In the genomic region with DNA sequence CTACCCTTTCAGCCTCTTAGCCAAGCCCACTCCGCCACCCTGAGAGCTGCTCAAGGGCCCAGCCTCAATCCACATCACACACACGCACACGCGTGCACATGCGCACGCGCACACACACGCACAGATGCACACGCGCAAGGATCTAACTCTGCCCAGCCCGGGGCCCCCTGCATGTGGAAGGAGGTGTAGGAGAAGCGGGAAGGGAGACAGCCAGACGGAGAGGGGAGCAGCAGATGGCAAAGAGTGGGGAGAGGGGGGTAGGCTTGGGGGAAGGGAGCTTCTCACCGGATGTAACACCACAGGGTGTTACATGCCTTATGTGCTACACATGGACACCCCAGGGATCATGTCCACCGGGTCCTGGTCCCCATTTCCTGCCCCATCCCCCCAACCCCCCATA, we compare ENCODE assay signal across 1 cellular context.
TF ChIP-seq lines count a peak whose summit lies in the region.

No MANE protein-coding gene starts in this region.

TF ChIP-seq in WTC11, 78 proteins besides CTCF, POLR2A, EP300 and RAD21 (continued from another document):
- TF ChIP-seq NR3C1 (CRISPR knock-in tag; conservative IDR thresholded peaks at IDR 0.05; ENCODE audit: low read depth), result no peak
- TF ChIP-seq USF1 (CRISPR knock-in tag; IDR thresholded peaks at IDR 0.05), result no peak
- no peak for TF ChIP-seq CBFB (CRISPR knock-in tag; IDR thresholded peaks at IDR 0.05; ENCODE audit: low read depth)
- no peak for TF ChIP-seq ZMAT4 (CRISPR knock-in tag; IDR thresholded peaks at IDR 0.05)
- TF ChIP-seq ZNF281 (CRISPR knock-in tag; IDR thresholded peaks at IDR 0.05), result no peak
- TF ChIP-seq ZNF263 (CRISPR knock-in tag; IDR thresholded peaks at IDR 0.05; ENCODE audit: low read depth), result no peak
- TF ChIP-seq ZNF671 (CRISPR knock-in tag; IDR thresholded peaks at IDR 0.05), result no peak
- TF ChIP-seq ZNF423 (CRISPR knock-in tag; IDR thresholded peaks at IDR 0.05), result no peak
- TF ChIP-seq, protein P1, sequence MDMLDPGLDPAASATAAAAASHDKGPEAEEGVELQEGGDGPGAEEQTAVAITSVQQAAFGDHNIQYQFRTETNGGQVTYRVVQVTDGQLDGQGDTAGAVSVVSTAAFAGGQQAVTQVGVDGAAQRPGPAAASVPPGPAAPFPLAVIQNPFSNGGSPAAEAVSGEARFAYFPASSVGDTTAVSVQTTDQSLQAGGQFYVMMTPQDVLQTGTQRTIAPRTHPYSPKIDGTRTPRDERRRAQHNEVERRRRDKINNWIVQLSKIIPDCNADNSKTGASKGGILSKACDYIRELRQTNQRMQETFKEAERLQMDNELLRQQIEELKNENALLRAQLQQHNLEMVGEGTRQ (CRISPR knock-in tag; IDR thresholded peaks at IDR 0.05), result no peak
- no peak for TF ChIP-seq TEAD1 (CRISPR knock-in tag; IDR thresholded peaks at IDR 0.05)
- TF ChIP-seq NFE2L1 (CRISPR knock-in tag; IDR thresholded peaks at IDR 0.05), result 0 out of 2 replicates have a peak, but pooled peaks have one; percentile 14
TF ChIP-seq in WTC11: peak in this region for 2.
